29 cellular contexts compared by ENCODE assay signal in the genomic region with DNA sequence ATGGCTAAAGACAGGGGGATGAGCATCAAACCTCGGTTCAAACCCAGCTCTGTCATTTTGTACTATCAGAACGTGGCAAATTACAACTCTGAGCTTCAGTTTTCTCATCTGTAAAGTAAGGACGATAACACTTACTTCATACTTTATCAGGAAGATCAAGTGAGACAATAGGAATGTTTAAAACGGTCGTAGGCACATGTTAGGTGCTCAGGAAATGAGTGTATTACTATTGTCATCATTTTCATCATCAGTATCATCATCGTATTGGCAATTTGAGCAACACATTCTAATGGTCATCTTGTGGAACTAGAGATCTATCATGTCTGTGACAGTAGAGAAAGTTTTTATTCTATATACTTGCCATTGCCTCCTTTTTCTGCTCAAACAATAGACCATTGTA.
"Had no signal": no experiment of that assay in that cellular context is flagged by ENCODE, and none has a peak within 500 bp of the region (broad histone marks: within the 10 kb centered on the region; RNA-seq: fewer than 3 reads in every experiment).

No MANE protein-coding gene starts in this region.

- H3K27ac Mint-ChIP-seq: activated CD4-positive, alpha-beta T cell treated with anti-CD3 and anti-CD28 coated beads for 36 hours; activated CD8-positive, alpha-beta T cell treated with anti-CD3 and anti-CD28 coated beads for 36 hours; activated naive CD4-positive, alpha-beta T cell treated with anti-CD3 and anti-CD28 coated beads for 36 hours; activated naive CD4-positive, alpha-beta T cell treated with anti-CD3 and anti-CD28 coated beads, Interleukin-2, amount 50 U/mL, for 24 hours; activated naive CD8-positive, alpha-beta T cell treated with anti-CD3 and anti-CD28 coated beads for 36 hours; activated naive CD8-positive, alpha-beta T cell treated with anti-CD3 and anti-CD28 coated beads, Interleukin-2, amount 50 U/mL, for 24 hours; activated T-helper 2 cell treated with anti-CD3 and anti-CD28 coated beads, Interferon-gamma antibody, Interleukin-2, Interleukin-4, amounts not matched to agents 10 μg/mL and 5 μg/mL and 100 μg/mL, durations not matched to agents 14 hours and 24 hours and 36 hours; T-helper 17 cell; T-helper 2 cell treated with Interferon-gamma antibody and Interleukin-4, amounts not matched to agents 5 μg/mL and 100 μg/mL, for 36 hours had no signal

- H3K4me3 Mint-ChIP-seq: activated CD4-positive, alpha-beta T cell treated with anti-CD3 and anti-CD28 coated beads for 36 hours; activated CD8-positive, alpha-beta T cell treated with anti-CD3 and anti-CD28 coated beads for 36 hours; activated naive CD4-positive, alpha-beta T cell treated with anti-CD3 and anti-CD28 coated beads for 36 hours; activated naive CD4-positive, alpha-beta T cell treated with anti-CD3 and anti-CD28 coated beads, Interleukin-2, amount 50 U/mL, for 24 hours; activated naive CD8-positive, alpha-beta T cell treated with anti-CD3 and anti-CD28 coated beads for 36 hours; activated naive CD8-positive, alpha-beta T cell treated with anti-CD3 and anti-CD28 coated beads, Interleukin-2, amount 50 U/mL, for 24 hours; activated T-cell treated with anti-CD3 and anti-CD28 coated beads, Interleukin-2, amount 50 U/mL, for 4 hours; T-helper 17 cell; T-helper 2 cell treated with Interferon-gamma antibody and Interleukin-4, amounts not matched to agents 5 μg/mL and 100 μg/mL, for 36 hours had no signal

- H3K4me1 Mint-ChIP-seq: activated CD4-positive, alpha-beta T cell treated with anti-CD3 and anti-CD28 coated beads for 36 hours; activated naive CD4-positive, alpha-beta T cell treated with anti-CD3 and anti-CD28 coated beads, Interleukin-2, amount 50 U/mL, for 24 hours; activated naive CD8-positive, alpha-beta T cell treated with anti-CD3 and anti-CD28 coated beads for 36 hours; activated naive CD8-positive, alpha-beta T cell treated with anti-CD3 and anti-CD28 coated beads, Interleukin-2, amount 50 U/mL, for 24 hours; T-helper 17 cell had no signal

- DNase-seq: activated CD4-positive, alpha-beta T cell treated with anti-CD3 and anti-CD28 coated beads for 36 hours; activated CD4-positive, alpha-beta T cell treated with anti-CD3 and anti-CD28 coated beads, Interleukin-2, amount 50 U/mL, for 1 hour; activated CD4-positive, alpha-beta T cell treated with anti-CD3 and anti-CD28 coated beads, Interleukin-2, amount 50 U/mL, for 48 hours; activated CD4-positive, CD25-positive, alpha-beta regulatory T cell; activated CD4-positive, CD25-positive, alpha-beta regulatory T cell treated with anti-CD3 and anti-CD28 coated beads, Interleukin-2, amount 50 U/mL, for 72 hours; activated CD8-positive, alpha-beta memory T cell treated with anti-CD3 and anti-CD28 coated beads for 24 hours; activated CD8-positive, alpha-beta T cell treated with anti-CD3 and anti-CD28 coated beads for 36 hours; activated effector memory CD4-positive, alpha-beta T cell treated with anti-CD3 and anti-CD28 coated beads, Interleukin-2, amount 50 U/mL, for 16 hours; activated naive CD4-positive, alpha-beta T cell treated with anti-CD3 and anti-CD28 coated beads for 36 hours; activated naive CD8-positive, alpha-beta T cell treated with anti-CD3 and anti-CD28 coated beads for 36 hours; activated naive CD8-positive, alpha-beta T cell treated with anti-CD3 and anti-CD28 coated beads, Interleukin-2, amount 50 U/mL, for 24 hours; activated T-cell treated with anti-CD3 and anti-CD28 coated beads, Interleukin-2, amount 50 U/mL, for 4 hours; adrenal gland; amygdala; aorta; body of pancreas; caudate nucleus; cortex of kidney; effector CD8-positive, alpha-beta T cell; foreskin keratinocyte; gastrocnemius medialis; glutamatergic neuron; heart left ventricle; T-helper 1 cell; T-helper 17 cell; T1000 had no signal

- H3K27ac ChIP-seq: adrenal gland, body of pancreas, foreskin keratinocyte, gastrocnemius medialis, heart left ventricle had no signal

- H3K36me3 Mint-ChIP-seq: activated naive CD4-positive, alpha-beta T cell treated with anti-CD3 and anti-CD28 coated beads, Interleukin-2, amount 50 U/mL, for 24 hours; activated naive CD8-positive, alpha-beta T cell treated with anti-CD3 and anti-CD28 coated beads for 36 hours had no signal

- H3K9me3 Mint-ChIP-seq: activated CD8-positive, alpha-beta T cell treated with anti-CD3 and anti-CD28 coated beads for 36 hours; activated naive CD4-positive, alpha-beta T cell treated with anti-CD3 and anti-CD28 coated beads for 36 hours; activated naive CD4-positive, alpha-beta T cell treated with anti-CD3 and anti-CD28 coated beads, Interleukin-2, amount 50 U/mL, for 24 hours; activated naive CD8-positive, alpha-beta T cell treated with anti-CD3 and anti-CD28 coated beads for 36 hours; activated naive CD8-positive, alpha-beta T cell treated with anti-CD3 and anti-CD28 coated beads, Interleukin-2, amount 50 U/mL, for 24 hours; activated T-cell treated with anti-CD3 and anti-CD28 coated beads, Interleukin-2, amount 50 U/mL, for 4 hours; activated T-helper 2 cell treated with anti-CD3 and anti-CD28 coated beads, Interferon-gamma antibody, Interleukin-2, Interleukin-4, amounts not matched to agents 10 μg/mL and 5 μg/mL and 100 μg/mL, durations not matched to agents 14 hours and 24 hours and 36 hours; T-helper 2 cell treated with Interferon-gamma antibody and Interleukin-4, amounts not matched to agents 5 μg/mL and 100 μg/mL, for 36 hours had no signal
